16 cellular contexts compared by ENCODE assay signal in the genomic region with DNA sequence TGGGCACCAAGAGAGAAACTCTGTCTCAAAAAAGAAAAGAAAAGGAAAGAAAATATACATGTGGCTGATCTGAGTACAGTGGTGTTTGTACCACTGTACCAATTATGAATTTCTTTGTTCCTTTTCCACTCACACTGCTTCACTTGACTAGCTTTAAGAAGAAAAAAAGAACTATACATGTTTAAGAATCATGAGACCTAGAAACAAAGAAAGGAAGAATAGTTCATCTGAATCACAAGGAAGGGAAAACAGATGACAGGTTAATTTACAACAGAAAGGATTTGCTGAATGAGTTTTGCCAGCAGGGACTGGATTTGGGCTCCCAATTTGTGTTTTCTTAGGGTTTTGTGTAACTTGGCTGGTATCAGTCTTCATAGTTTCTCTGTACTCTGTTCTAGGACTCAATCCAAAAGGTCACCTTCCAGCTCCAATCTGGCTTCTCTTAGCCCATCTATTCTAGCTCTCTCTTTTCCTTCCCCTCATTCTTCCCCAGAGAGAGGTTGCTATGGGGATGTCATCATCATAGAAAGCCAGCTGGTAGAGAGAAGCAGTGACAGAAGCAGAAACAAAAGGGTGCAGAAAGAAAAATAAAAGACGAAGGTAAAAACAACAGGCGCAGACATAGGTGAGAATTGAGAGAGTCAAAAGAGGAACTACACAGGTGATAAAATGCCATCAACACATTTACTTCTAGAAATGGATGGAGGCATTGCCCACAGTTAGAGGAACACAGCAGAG. TPM values are rescaled to one million over a fixed set of nuclear protein-coding genes. Genes with fewer than 3 reads are reported as not detected.
DNase-seq lines count a peak whose midpoint lies in the region; ATAC-seq, FAIRE-seq and TF ChIP-seq lines count a peak whose summit lies in the region.
"Not testable (repeated sequence)": the region's sequence is repeated elsewhere in the genome, so short reads cannot be mapped to it uniquely, and the experiment has no call there.
"Had no signal": no experiment of that assay in that cellular context is flagged by ENCODE, and none has a peak within 500 bp of the region (broad histone marks: within the 10 kb centered on the region; RNA-seq: fewer than 3 reads in every experiment).

No MANE protein-coding gene starts in this region.

- H3K9me3 ChIP-seq in ES-I3 (ENCODE audit: control insufficient read depth, insufficient read depth, low read length); HUES48 (ENCODE audit: control insufficient read depth, insufficient read depth, low read length); endothelial cell of umbilical vein (replicated peaks; ENCODE audit: control insufficient read depth, insufficient read depth, low read length); HepG2 (ENCODE audit: low read length): not testable (repeated sequence)

- not testable (repeated sequence) for H3K4me3 ChIP-seq in HUES48 (ENCODE audit: low read depth, low read length); endothelial cell of umbilical vein (replicated peaks in 1 of 3; ENCODE audit: insufficient read depth in 1 of 3, low read depth in 1 of 3, low read length in 3 of 3); HepG2 (replicated peaks in 1 of 3; ENCODE audit: insufficient read depth in 1 of 3, low read depth in 2 of 3, low read length in 3 of 3)

- H2AFZ ChIP-seq in endothelial cell of umbilical vein (ENCODE audit: low read depth, low read length); HepG2 (ENCODE audit: low read length): not testable (repeated sequence)

- H3K4me3 Mint-ChIP-seq in nephron progenitor cell: not testable (repeated sequence)
- peak overlapping the region in 1 of 2 donors; percentile 17 for H3K4me3 Mint-ChIP-seq in stimulated activated naive B cell treated with anti-CD40 and anti-IgM and Interleukin-4, amounts not matched to agents 10 μg/mL and 1 μg/mL and 100 μg/mL, for 72 hours

- CTCF ChIA-PET in endothelial cell of umbilical vein (lab: Charles Lee): interaction anchor here (1.0 to 2.5 kb wide), 3 partner anchors 13 to 86 kb away, joined by 3 to 11 read pairs (median 3); no protein-coding TSS in a partner anchor
- CTCF ChIA-PET in HepG2 (lab: Yijun Ruan, JAX; ENCODE audit: low intra/inter-chr PET ratio, low total read pairs): not testable (repeated sequence)

- not testable (repeated sequence) for H3K36me3 Mint-ChIP-seq in nephron progenitor cell (ENCODE audit: low read depth); stimulated activated naive B cell treated with anti-CD40 and anti-IgM and Interleukin-4, amounts not matched to agents 10 μg/mL and 1 μg/mL and 100 μg/mL, for 72 hours

- peak overlapping the region; percentile 93 for H3K27ac ChIP-seq in HUES48 (ENCODE audit: low read depth, low read length)
- H3K27ac ChIP-seq in endothelial cell of umbilical vein (ENCODE audit: insufficient read depth, low read depth, low read length): peak overlapping the region; percentile 38
- H3K27ac ChIP-seq in HepG2 (ENCODE audit: extremely low read length, insufficient read depth, low read length): peak overlapping the region; percentile 40

- POLR2A ChIA-PET in endothelial cell of umbilical vein (lab: Charles Lee): not testable (repeated sequence)
- POLR2A ChIA-PET in HepG2 (lab: Yijun Ruan, JAX): interaction anchor here (0.6 kb wide), 1 partner anchor 10 kb away, joined by 3 read pairs; no protein-coding TSS in a partner anchor

- not testable (repeated sequence) for H3K9me3 Mint-ChIP-seq in nephron progenitor cell; stimulated activated naive B cell treated with anti-CD40 and anti-IgM and Interleukin-4, amounts not matched to agents 10 μg/mL and 1 μg/mL and 100 μg/mL, for 72 hours

- peak; percentile 60 for ATAC-seq in GM21723 (IDR thresholded peaks at IDR 0.05; ENCODE audit: unreplicated experiment)
- not testable (repeated sequence) for ATAC-seq in HepG2; stimulated activated naive B cell treated with anti-CD40 and anti-IgM and Interleukin-4, amounts not matched to agents 10 μg/mL and 1 μg/mL and 100 μg/mL, for 72 hours (replicated peaks)

- not testable (repeated sequence) for TF ChIP-seq CTCF in endothelial cell of umbilical vein (IDR thresholded peaks at IDR 0.05; ENCODE audit: extremely low read depth in 1 of 2, insufficient read depth in 1 of 2, low read depth in 1 of 2, low read length in 2 of 2); HepG2 (CRISPR knock-in tag; IDR thresholded peaks at IDR 0.05); nephron progenitor cell (IDR thresholded peaks at IDR 0.05)

- TF ChIP-seq EP300 in HepG2 (IDR thresholded peaks at IDR 0.05; ENCODE audit: low read depth in 2 of 2, low read length in 2 of 2); HepG2 (CRISPR knock-in tag; IDR thresholded peaks at IDR 0.05; ENCODE audit: borderline replicate concordance): not testable (repeated sequence)

- not testable (repeated sequence) for TF ChIP-seq RAD21 in HepG2 (CRISPR knock-in tag; IDR thresholded peaks at IDR 0.05)

- in situ Hi-C loops in HepG2 (cut with HindIII; ENCODE audit: extremely low pct_ligation_motif_present, low pct_unique_long_range_greater_than_20kb): not testable (repeated sequence)

- DNase-seq in astrocyte of the hippocampus (ENCODE audit: low read depth, low spot score): peak; percentile 26
- DNase-seq in endothelial cell of umbilical vein (ENCODE audit: low read depth, low spot score): peak; percentile 84
- DNase-seq in HepG2 (ENCODE audit: low spot score); nephron progenitor cell; stimulated activated naive B cell treated with anti-CD40 and anti-IgM and Interleukin-4, amounts not matched to agents 10 μg/mL and 1 μg/mL and 100 μg/mL, for 72 hours: not testable (repeated sequence)

- intact Hi-C loops in endothelial cell of umbilical vein (cut with micrococcal nuclease); HepG2 (cut with micrococcal nuclease; ENCODE audit: unreplicated experiment): not testable (repeated sequence)

- H3K4me1 ChIP-seq in ES-I3 (ENCODE audit: insufficient read depth, low read length): peaks cover 23% of the 10 kb centered on the region
- peaks cover 36% of the 10 kb centered on the region for H3K4me1 ChIP-seq in HUES48 (ENCODE audit: control insufficient read depth, insufficient read depth, low read length)
- peaks cover 19% of the 10 kb centered on the region for H3K4me1 ChIP-seq in endothelial cell of umbilical vein (ENCODE audit: control insufficient read depth, extremely low read depth, insufficient read depth, low read length)
- H3K4me1 ChIP-seq in HepG2 (ENCODE audit: insufficient read depth, low read length): peaks cover 45% of the 10 kb centered on the region

- WGBS in HepG2 (ENCODE audit: low lambda C conversion rate): 90% methylated on average over 2 of the region's 2 CpGs

- not testable (repeated sequence) for H4K20me1 ChIP-seq in endothelial cell of umbilical vein (replicated peaks; ENCODE audit: control insufficient read depth, extremely low read depth, insufficient read depth, low read length); HepG2 (ENCODE audit: insufficient read depth, low read length)

- TSS peak; percentile 21 for BruUV-seq in endothelial cell of umbilical vein (replicated peaks; lab: Mats Ljungman, UMichigan)
- not testable (repeated sequence) for BruUV-seq in HepG2 (replicated peaks; lab: Mats Ljungman, UMichigan)

- not testable (repeated sequence) for H3K4me2 ChIP-seq in endothelial cell of umbilical vein (ENCODE audit: insufficient read depth, low read length); HepG2 (ENCODE audit: low read depth, low read length)

- H3K9me1 ChIP-seq in endothelial cell of umbilical vein (replicated peaks; ENCODE audit: control insufficient read depth, extremely low read depth, insufficient read depth, low read length): not testable (repeated sequence)

- not testable (repeated sequence) for H3K36me3 ChIP-seq in ES-I3 (ENCODE audit: insufficient read depth, low read length); HUES48 (ENCODE audit: control insufficient read depth, insufficient read depth, low read length); endothelial cell of umbilical vein (ENCODE audit: control insufficient read depth in 2 of 2, extremely low read depth in 1 of 2, insufficient read depth in 2 of 2, low read length in 2 of 2); HepG2 (replicated peaks in 1 of 2; ENCODE audit: control insufficient read depth in 1 of 2, insufficient read depth in 2 of 2, low read length in 2 of 2)

- peaks cover 31% of the 10 kb centered on the region for H3K4me1 Mint-ChIP-seq in nephron progenitor cell
- H3K4me1 Mint-ChIP-seq in stimulated activated naive B cell treated with anti-CD40 and anti-IgM and Interleukin-4, amounts not matched to agents 10 μg/mL and 1 μg/mL and 100 μg/mL, for 72 hours: peaks cover 12% of the 10 kb centered on the region in 2 donors

- H3K79me2 ChIP-seq in endothelial cell of umbilical vein (ENCODE audit: control insufficient read depth, insufficient read depth, low read length); HepG2 (ENCODE audit: insufficient read depth, low read length): not testable (repeated sequence)

- H3K9ac ChIP-seq in ES-I3 (ENCODE audit: low read depth, low read length): peak overlapping the region; percentile 17; the same call in 1 of the 2 replicates
- H3K9ac ChIP-seq in HUES48 (ENCODE audit: low read depth, low read length); endothelial cell of umbilical vein (replicated peaks; ENCODE audit: extremely low read depth, insufficient read depth, low read length); HepG2 (ENCODE audit: insufficient read depth, low read depth, low read length): not testable (repeated sequence)

- dilution Hi-C loops in endothelial cell of umbilical vein (cut with MboI; ENCODE audit: extremely low pct_ligation_motif_present, low sequenced_read_pairs): not testable (repeated sequence)

- peak overlapping the region; percentile 43 for H3K27ac Mint-ChIP-seq in nephron progenitor cell
- H3K27ac Mint-ChIP-seq in stimulated activated naive B cell treated with anti-CD40 and anti-IgM and Interleukin-4, amounts not matched to agents 10 μg/mL and 1 μg/mL and 100 μg/mL, for 72 hours: peak overlapping the region; percentile 10

- not testable (repeated sequence) for TF ChIP-seq POLR2A in endothelial cell of umbilical vein (IDR thresholded peaks at IDR 0.05; ENCODE audit: low read depth, low read length); HepG2 (IDR thresholded peaks at IDR 0.05; ENCODE audit: insufficient read depth in 1 of 2, low read depth in 2 of 2, low read length in 2 of 2)

- not testable (repeated sequence) for H3K27me3 Mint-ChIP-seq in nephron progenitor cell (ENCODE audit: low read depth, poor library complexity)
- peaks cover 5 to 10% of the 10 kb centered on the region in 2 donors for H3K27me3 Mint-ChIP-seq in stimulated activated naive B cell treated with anti-CD40 and anti-IgM and Interleukin-4, amounts not matched to agents 10 μg/mL and 1 μg/mL and 100 μg/mL, for 72 hours

- not testable (repeated sequence) for H3K27me3 ChIP-seq in HUES48 (ENCODE audit: control insufficient read depth, insufficient read depth, low read length); endothelial cell of umbilical vein (ENCODE audit: control insufficient read depth in 2 of 2, insufficient read depth in 2 of 2, low read length in 2 of 2); HepG2 (ENCODE audit: control insufficient read depth in 1 of 2, insufficient read depth in 2 of 2, low read length in 2 of 2)

- not testable (repeated sequence) for FAIRE-seq in endothelial cell of umbilical vein (lab: Jason Lieb, UNC); HepG2 (lab: Jason Lieb, UNC)

RNA-seq across cellular contexts. Expression of gene SLC2A14, which starts 25.3 kb away (rescaled TPM):
- total RNA-seq in endothelial cell of umbilical vein (1.5 TPM in 1 of 2 replicates, not detected in the other), HepG2 (2016; rRNA removed; fragmentation: Illumina TruSeq; extraction: Trizol) (6.6 and 7.7 TPM in 2 replicates)
- polyA plus RNA-seq in endothelial cell of umbilical vein (not detected in 2 replicates), HepG2 (2011; rRNA removed) (30.5 and 39.0 TPM in 2 replicates)
- not detected in 2 replicates for polyA plus RNA-seq in endothelial cell of umbilical vein (2011; cell fraction: cytosol; rRNA removed)
- polyA plus RNA-seq in endothelial cell of umbilical vein (2011; cell fraction: nucleus; rRNA removed): not detected in 2 replicates
- polyA plus RNA-seq in endothelial cell of umbilical vein (2012): 0.24 and 0.90 TPM in 2 replicates
- not detected in 2 replicates for polyA minus RNA-seq in endothelial cell of umbilical vein
- not detected for polyA minus RNA-seq in endothelial cell of umbilical vein (2011; cell fraction: cytosol; rRNA and poly(A)+ RNA removed)
- polyA minus RNA-seq in endothelial cell of umbilical vein (2011; cell fraction: nucleus; rRNA and poly(A)+ RNA removed): not detected in 2 replicates
- total RNA-seq in HepG2 (2016; cell fraction: cytosol; rRNA removed; fragmentation: Illumina TruSeq; extraction: Trizol; ENCODE audit: low read depth): 3.1 and 3.3 TPM in 2 replicates
- total RNA-seq in HepG2 (2016; cell fraction: insoluble cytoplasmic fraction; rRNA removed; fragmentation: Illumina TruSeq; extraction: Trizol): 4.0 and 7.7 TPM in 2 replicates
- 3.2 TPM in 2 replicates for total RNA-seq in HepG2 (2016; cell fraction: membrane; rRNA removed; fragmentation: Illumina TruSeq; extraction: Trizol)
- total RNA-seq in HepG2 (2016; cell fraction: nucleus; rRNA removed; fragmentation: Illumina TruSeq; extraction: Trizol): 7.9 and 9.0 TPM in 2 replicates
- polyA plus RNA-seq in HepG2 (2011; cell fraction: cytosol; rRNA removed): 24.0 and 28.8 TPM in 2 replicates
- polyA plus RNA-seq in HepG2 (2011; cell fraction: nucleus; rRNA removed): 49.2 and 50.3 TPM in 2 replicates
- 11.2 and 16.0 TPM in 2 replicates for polyA plus RNA-seq in HepG2 (2012)
- 0.50 and 0.70 TPM in 2 replicates for polyA plus RNA-seq in HepG2 (2016; cell fraction: cytosol; fragmentation: Illumina TruSeq; extraction: Trizol; ENCODE audit: low read depth)
- 4.1 and 5.4 TPM in 2 replicates for polyA plus RNA-seq in HepG2 (2016; cell fraction: insoluble cytoplasmic fraction; fragmentation: Illumina TruSeq; extraction: Trizol; ENCODE audit: low read depth)
- 1.4 and 1.5 TPM in 2 replicates for polyA plus RNA-seq in HepG2 (2016; cell fraction: membrane; fragmentation: Illumina TruSeq; extraction: Trizol; ENCODE audit: low read depth)
- 21.8 and 24.7 TPM in 2 replicates for polyA plus RNA-seq in HepG2 (2016; cell fraction: nucleus; fragmentation: Illumina TruSeq; extraction: Trizol; ENCODE audit: insufficient read depth, low read depth)
- 0.09 and 35.8 TPM in 2 replicates for polyA minus RNA-seq in HepG2 (2011; rRNA and poly(A)+ RNA removed; ENCODE audit: low replicate concordance)
- polyA minus RNA-seq in HepG2 (2011; cell fraction: cytosol; rRNA and poly(A)+ RNA removed): 11.6 and 14.8 TPM in 2 replicates
- 25.6 and 26.0 TPM in 2 replicates for polyA minus RNA-seq in HepG2 (2011; cell fraction: nucleus; rRNA and poly(A)+ RNA removed)
- total RNA-seq: gastrocnemius medialis, SK-MEL-5 had no signal

RNA-seq across cellular contexts. Expression of gene NANOG, which starts 58.2 kb away (rescaled TPM):
- not detected in 2 replicates for total RNA-seq in endothelial cell of umbilical vein
- 0.03 TPM in 1 of 2 replicates, not detected in the other for polyA plus RNA-seq in endothelial cell of umbilical vein
- not detected in 2 replicates for polyA plus RNA-seq in endothelial cell of umbilical vein (2011; cell fraction: cytosol; rRNA removed)
- polyA plus RNA-seq in endothelial cell of umbilical vein (2011; cell fraction: nucleus; rRNA removed): not detected in 2 replicates
- not detected in 2 replicates for polyA plus RNA-seq in endothelial cell of umbilical vein (2012)
- 0.13 TPM in 1 of 2 replicates, not detected in the other for polyA minus RNA-seq in endothelial cell of umbilical vein
- polyA minus RNA-seq in endothelial cell of umbilical vein (2011; cell fraction: cytosol; rRNA and poly(A)+ RNA removed): not detected
- 0.19 and 0.82 TPM in 2 replicates for polyA minus RNA-seq in endothelial cell of umbilical vein (2011; cell fraction: nucleus; rRNA and poly(A)+ RNA removed)
- total RNA-seq in HepG2 (2016; rRNA removed; fragmentation: Illumina TruSeq; extraction: Trizol): 0.24 TPM in 1 of 2 replicates, not detected in the other
- total RNA-seq in HepG2 (2016; cell fraction: cytosol; rRNA removed; fragmentation: Illumina TruSeq; extraction: Trizol; ENCODE audit: low read depth): not detected in 2 replicates
- 0.26 TPM in 1 of 2 replicates, not detected in the other for total RNA-seq in HepG2 (2016; cell fraction: insoluble cytoplasmic fraction; rRNA removed; fragmentation: Illumina TruSeq; extraction: Trizol)
- total RNA-seq in HepG2 (2016; cell fraction: membrane; rRNA removed; fragmentation: Illumina TruSeq; extraction: Trizol): 0.03 TPM in 1 of 2 replicates, not detected in the other
- not detected in 2 replicates for total RNA-seq in HepG2 (2016; cell fraction: nucleus; rRNA removed; fragmentation: Illumina TruSeq; extraction: Trizol)
- polyA plus RNA-seq in HepG2 (2011; rRNA removed): 0.04 and 0.30 TPM in 2 replicates
- polyA plus RNA-seq in HepG2 (2011; cell fraction: cytosol; rRNA removed): 0.05 and 0.15 TPM in 2 replicates
- 0.13 and 0.14 TPM in 2 replicates for polyA plus RNA-seq in HepG2 (2011; cell fraction: nucleus; rRNA removed)
- polyA plus RNA-seq in HepG2 (2012): 0.28 TPM in 1 of 2 replicates, not detected in the other
- not detected in 2 replicates for polyA plus RNA-seq in HepG2 (2016; cell fraction: cytosol; fragmentation: Illumina TruSeq; extraction: Trizol; ENCODE audit: low read depth)
- not detected in 2 replicates for polyA plus RNA-seq in HepG2 (2016; cell fraction: insoluble cytoplasmic fraction; fragmentation: Illumina TruSeq; extraction: Trizol; ENCODE audit: low read depth)
- polyA plus RNA-seq in HepG2 (2016; cell fraction: membrane; fragmentation: Illumina TruSeq; extraction: Trizol; ENCODE audit: low read depth): not detected in 2 replicates
- polyA plus RNA-seq in HepG2 (2016; cell fraction: nucleus; fragmentation: Illumina TruSeq; extraction: Trizol; ENCODE audit: insufficient read depth, low read depth): not detected in 2 replicates
- 0.10 TPM in 1 of 2 replicates, not detected in the other for polyA minus RNA-seq in HepG2 (2011; rRNA and poly(A)+ RNA removed; ENCODE audit: low replicate concordance)
- polyA minus RNA-seq in HepG2 (2011; cell fraction: cytosol; rRNA and poly(A)+ RNA removed): not detected in 2 replicates
- polyA minus RNA-seq in HepG2 (2011; cell fraction: nucleus; rRNA and poly(A)+ RNA removed): 0.75 and 1.2 TPM in 2 replicates
- total RNA-seq: activated CD4-positive, alpha-beta T cell treated with anti-CD3 and anti-CD28 coated beads, Interleukin-2, amount 10 ng/mL, durations not matched to agents 7 days and 5 days; activated naive CD8-positive, alpha-beta T cell treated with anti-CD3 and anti-CD28 coated beads for 36 hours; activated T-helper 17 cell treated with anti-CD3 and anti-CD28 coated beads, Interleukin-2, amount 50 U/mL, for 72 hours; CD4-positive, CD25-positive, alpha-beta regulatory T cell; osteoblast; SK-MEL-5 had no signal
- polyA plus RNA-seq: CD4-positive, CD25-positive, alpha-beta regulatory T cell; sigmoid colon had no signal

Comparison
In these comparisons a context has a peak if more than half of its experiments do, and no peak if none do; other contexts are left out.
1. H3K27ac ChIP-seq: peak in every context shown above with its lines; median percentile 93 in HUES48; 40 in HepG2; 38 in endothelial cell of umbilical vein.